ENCODE assay signal across 30 cellular contexts in genomic region chr3:17581421-17582080, GRCh38.
DNase-seq lines count a peak whose midpoint lies in the region; ATAC-seq and TF ChIP-seq lines count a peak whose summit lies in the region.
"Had no signal": no experiment of that assay in that cellular context is flagged by ENCODE, and none has a peak within 500 bp of the region (broad histone marks: within the 10 kb centered on the region; RNA-seq: fewer than 3 reads in every experiment).

No MANE protein-coding gene starts in this region.

- no peak for TF ChIP-seq CTCF in HFFc6 (IDR thresholded peaks at IDR 0.05)
- TF ChIP-seq CTCF in RWPE1 (conservative IDR thresholded peaks at IDR 0.05; ENCODE audit: low read depth), result no peak
- no peak for TF ChIP-seq CTCF in lower leg skin (IDR thresholded peaks at IDR 0.05)

- POLR2A ChIA-PET in RWPE1 (lab: Yijun Ruan, JAX; ENCODE audit: low non-redundant PET), result no interaction called here

- peak; percentile 63 for ATAC-seq in esophagus mucosa
- ATAC-seq in HG03442 (IDR thresholded peaks at IDR 0.05; ENCODE audit: unreplicated experiment), result no peak
- ATAC-seq in HG02981 (IDR thresholded peaks at IDR 0.05; ENCODE audit: unreplicated experiment), result no peak
- ATAC-seq: GM23338; left lung; naive thymus-derived CD4-positive, alpha-beta T cell; Panc1; psoas muscle; WTC11 had no signal

- CTCF ChIA-PET in RWPE1 (lab: Yijun Ruan, JAX), result no interaction called here

- no peaks in the 10 kb centered on the region for H3K27me3 Mint-ChIP-seq in HFFc6 (ENCODE audit: insufficient read depth)
- H3K27me3 Mint-ChIP-seq: brain; CD4-positive, CD25-positive, alpha-beta regulatory T cell; naive thymus-derived CD4-positive, alpha-beta T cell; stimulated activated naive CD8-positive, alpha-beta T cell treated with anti-CD3 and anti-CD28 coated beads, Interleukin-15, Interleukin-2, amounts not matched to agents 100 ng/mL and 50 ng/mL, for 24 hours had no signal

- no peak overlapping the region for H3K4me3 Mint-ChIP-seq in HFFc6
- H3K4me3 Mint-ChIP-seq: activated T-cell treated with anti-CD3 and anti-CD28 coated beads, Interleukin-2, amount 50 U/mL, for 4 hours; brain; CD4-positive, CD25-positive, alpha-beta regulatory T cell; GM23338; immature natural killer cell; mesothelial cell of epicardium; naive thymus-derived CD4-positive, alpha-beta T cell; stimulated activated naive CD8-positive, alpha-beta T cell treated with anti-CD3 and anti-CD28 coated beads, Interleukin-15, Interleukin-2, amounts not matched to agents 100 ng/mL and 50 ng/mL, for 24 hours; WTC11 had no signal

- 98% methylated on average over 4 of the region's 4 CpGs for WGBS in lower leg skin, 2 donors

- no peaks in the 10 kb centered on the region for H3K36me3 Mint-ChIP-seq in HFFc6 (ENCODE audit: low read depth)
- H3K36me3 Mint-ChIP-seq: brain; CD4-positive, CD25-positive, alpha-beta regulatory T cell; immature natural killer cell; mesothelial cell of epicardium; WTC11 had no signal

- H3K27ac Mint-ChIP-seq in HFFc6, result no peak overlapping the region
- H3K27ac Mint-ChIP-seq: brain; CD4-positive, CD25-positive, alpha-beta regulatory T cell; GM23338; immature natural killer cell; mesothelial cell of epicardium; stimulated activated naive CD8-positive, alpha-beta T cell treated with anti-CD3 and anti-CD28 coated beads, Interleukin-15, Interleukin-2, amounts not matched to agents 100 ng/mL and 50 ng/mL, for 24 hours; WTC11 had no signal

- TF ChIP-seq POLR2A in lower leg skin (IDR thresholded peaks at IDR 0.05), result no peak

- H3K27ac ChIP-seq in RWPE1, result no peak overlapping the region
- H3K27ac ChIP-seq: left lung, psoas muscle, SJCRH30, thoracic aorta had no signal

- H3K4me1 Mint-ChIP-seq in HFFc6 (ENCODE audit: low read depth), result peaks cover 22% of the 10 kb centered on the region

- DNase-seq in HFFc6, result peak; percentile 13
- DNase-seq in RWPE1 (ENCODE audit: low spot score), result peak; percentile 11
- DNase-seq in renal cortical epithelial cell (ENCODE audit: low read depth), result peak; percentile 41
- DNase-seq in lower leg skin (ENCODE audit: low spot score in 2 of 2), result no peak
- DNase-seq in NCI-H526 treated with DMSO at 0.1 percent for 48 hours (lab: John Stamatoyannopoulos, UW), result no peak
- DNase-seq: activated CD4-positive, alpha-beta T cell treated with anti-CD3 and anti-CD28 coated beads, Interleukin-2, amount 50 U/mL, for 1 hour; activated naive CD4-positive, alpha-beta T cell treated with Interleukin-2 at 50 U/mL for 16 hours; activated T-cell treated with anti-CD3 and anti-CD28 coated beads, Interleukin-2, amount 50 U/mL, for 4 hours; CD4-positive, CD25-positive, alpha-beta regulatory T cell; immature natural killer cell; KG1; left lung; naive thymus-derived CD4-positive, alpha-beta T cell; NCI-H1694; NCI-H510A treated with DMSO at 0.1 percent for 48 hours; NK-92 treated with Interleukin-12 subunit alpha and Interleukin-12 subunit beta, amount 100 ng/mL, for 24 hours; nucleus accumbens; psoas muscle; SJCRH30; T1000 had no signal

- no peaks in the 10 kb centered on the region for H3K9me3 Mint-ChIP-seq in HFFc6
- H3K9me3 Mint-ChIP-seq: activated T-cell treated with anti-CD3 and anti-CD28 coated beads, Interleukin-2, amount 50 U/mL, for 4 hours; brain; GM23338; immature natural killer cell; mesothelial cell of epicardium; naive thymus-derived CD4-positive, alpha-beta T cell; stimulated activated naive CD8-positive, alpha-beta T cell treated with anti-CD3 and anti-CD28 coated beads, Interleukin-15, Interleukin-2, amounts not matched to agents 100 ng/mL and 50 ng/mL, for 24 hours; WTC11 had no signal

- H3K4me3 ChIP-seq in lower leg skin (ENCODE audit: low read depth, poor library complexity, severe bottlenecking), result no peak overlapping the region
- H3K4me3 ChIP-seq: GM23338, left lung, psoas muscle, SJCRH30, thoracic aorta had no signal

- intact Hi-C loops in lower leg skin (cut with DNase I; ENCODE audit: low total_unique reads), result no loop called here

Comparison
In these comparisons a context has a peak if more than half of its experiments do, and no peak if none do; other contexts are left out.
1. DNase-seq: peak in HFFc6 (single experiment), RWPE1 (single experiment) and renal cortical epithelial cell (single experiment); none in lower leg skin (0 of 2) and NCI-H526 treated with DMSO at 0.1 percent for 48 hours (single experiment).